23 cellular contexts compared by ENCODE assay signal in genomic region chr5:125126050-125126449, GRCh38.
"Had no signal": no experiment of that assay in that cellular context is flagged by ENCODE, and none has a peak within 500 bp of the region (broad histone marks: within the 10 kb centered on the region; RNA-seq: fewer than 3 reads in every experiment).

No MANE protein-coding gene starts in this region.

- H3K27me3 ChIP-seq: hepatocyte, ovary, right atrium auricular region, right lobe of liver, testis, thyroid gland, transverse colon, uterus had no signal

- H3K4me3 ChIP-seq: hepatocyte, mucosa of descending colon, ovary, right atrium auricular region, right lobe of liver, testis, thyroid gland, transverse colon, uterus had no signal

- H3K4me3 Mint-ChIP-seq: memory B cell; naive thymus-derived CD4-positive, alpha-beta T cell; natural killer cell treated with Interleukin-12 subunit alpha and Interleukin-12 subunit beta and Interleukin-15 and Interleukin-18, amount 100 ng/mL, for 72 hours; stimulated activated memory B cell treated with anti-CD40 and anti-IgM and Interleukin-4, amounts not matched to agents 10 μg/mL and 1 μg/mL and 100 μg/mL, for 72 hours; stimulated activated naive CD8-positive, alpha-beta T cell treated with anti-CD3 and anti-CD28 coated beads, Interleukin-15, amount 100 ng/mL, for 72 hours had no signal

- H3K27ac ChIP-seq: ovary, right atrium auricular region, right lobe of liver, testis, thyroid gland, transverse colon, uterus had no signal

- H3K4me1 Mint-ChIP-seq: memory B cell; naive thymus-derived CD4-positive, alpha-beta T cell; stimulated activated memory B cell treated with anti-CD40 and anti-IgM and Interleukin-4, amounts not matched to agents 10 μg/mL and 1 μg/mL and 100 μg/mL, for 72 hours; stimulated activated naive CD8-positive, alpha-beta T cell treated with anti-CD3 and anti-CD28 coated beads, Interleukin-15, amount 100 ng/mL, for 72 hours had no signal

- H3K4me1 ChIP-seq: right atrium auricular region, right lobe of liver, testis, uterus had no signal

- H3K36me3 Mint-ChIP-seq: memory B cell; natural killer cell treated with Interleukin-12 subunit alpha and Interleukin-12 subunit beta and Interleukin-15 and Interleukin-18, amount 100 ng/mL, for 72 hours; stimulated activated memory B cell treated with anti-CD40 and anti-IgM and Interleukin-4, amounts not matched to agents 10 μg/mL and 1 μg/mL and 100 μg/mL, for 72 hours had no signal

- H3K9me3 Mint-ChIP-seq: memory B cell; natural killer cell treated with Interleukin-12 subunit alpha and Interleukin-12 subunit beta and Interleukin-15 and Interleukin-18, amount 100 ng/mL, for 72 hours; stimulated activated memory B cell treated with anti-CD40 and anti-IgM and Interleukin-4, amounts not matched to agents 10 μg/mL and 1 μg/mL and 100 μg/mL, for 72 hours had no signal

- H3K9me3 ChIP-seq: mucosa of descending colon, ovary, right atrium auricular region, right lobe of liver, testis, thyroid gland, transverse colon, uterus had no signal

- ATAC-seq: left lobe of liver; naive thymus-derived CD4-positive, alpha-beta T cell; natural killer cell treated with Interleukin-12 subunit alpha and Interleukin-12 subunit beta and Interleukin-15 and Interleukin-18, amount 100 ng/mL, for 72 hours; right lobe of liver; stimulated activated memory B cell treated with anti-CD40 and anti-IgM and Interleukin-4, amounts not matched to agents 10 μg/mL and 1 μg/mL and 100 μg/mL, for 72 hours; stimulated activated naive CD8-positive, alpha-beta T cell treated with anti-CD3 and anti-CD28 coated beads, Interleukin-15, amount 100 ng/mL, for 72 hours had no signal

- DNase-seq: islet precursor cell; midbrain; mucosa of descending colon; naive thymus-derived CD4-positive, alpha-beta T cell; ovary; right lobe of liver; stimulated activated CD4-positive, alpha-beta T cell treated with anti-CD3 and anti-CD28 coated beads, Interleukin-1b, Interleukin-23, amount 100 ng/mL, for 48 hours; stimulated activated CD4-positive, alpha-beta T cell treated with anti-CD3 and anti-CD28 coated beads, Interleukin-2, amount 100 ng/mL, for 48 hours; stimulated activated CD4-positive, alpha-beta T cell treated with anti-CD3 and anti-CD28 coated beads, Interleukin-4, amount 100 ng/mL, for 4 hours; stimulated activated CD8-positive, alpha-beta memory T cell treated with anti-CD3 and anti-CD28 coated beads, Interleukin-4, amount 100 ng/mL, for 48 hours; stimulated activated naive CD4-positive, alpha-beta T cell treated with Interleukin-2 at 50 U/mL for 16 hours; stimulated activated naive CD8-positive, alpha-beta T cell treated with anti-CD3 and anti-CD28 coated beads, Interleukin-15, amount 100 ng/mL, for 72 hours; testis; thyroid gland; transverse colon; uterus had no signal

- H3K27ac Mint-ChIP-seq: memory B cell; naive thymus-derived CD4-positive, alpha-beta T cell; progenitor cell of endocrine pancreas; stimulated activated memory B cell treated with anti-CD40 and anti-IgM and Interleukin-4, amounts not matched to agents 10 μg/mL and 1 μg/mL and 100 μg/mL, for 72 hours; stimulated activated naive CD8-positive, alpha-beta T cell treated with anti-CD3 and anti-CD28 coated beads, Interleukin-15, amount 100 ng/mL, for 72 hours had no signal

- H3K27me3 Mint-ChIP-seq: memory B cell; naive thymus-derived CD4-positive, alpha-beta T cell; natural killer cell treated with Interleukin-12 subunit alpha and Interleukin-12 subunit beta and Interleukin-15 and Interleukin-18, amount 100 ng/mL, for 72 hours; progenitor cell of endocrine pancreas; stimulated activated memory B cell treated with anti-CD40 and anti-IgM and Interleukin-4, amounts not matched to agents 10 μg/mL and 1 μg/mL and 100 μg/mL, for 72 hours; stimulated activated naive CD8-positive, alpha-beta T cell treated with anti-CD3 and anti-CD28 coated beads, Interleukin-15, amount 100 ng/mL, for 72 hours had no signal

- H3K36me3 ChIP-seq: ovary, right atrium auricular region, right lobe of liver, thyroid gland, transverse colon, uterus had no signal
